In the genomic region with DNA sequence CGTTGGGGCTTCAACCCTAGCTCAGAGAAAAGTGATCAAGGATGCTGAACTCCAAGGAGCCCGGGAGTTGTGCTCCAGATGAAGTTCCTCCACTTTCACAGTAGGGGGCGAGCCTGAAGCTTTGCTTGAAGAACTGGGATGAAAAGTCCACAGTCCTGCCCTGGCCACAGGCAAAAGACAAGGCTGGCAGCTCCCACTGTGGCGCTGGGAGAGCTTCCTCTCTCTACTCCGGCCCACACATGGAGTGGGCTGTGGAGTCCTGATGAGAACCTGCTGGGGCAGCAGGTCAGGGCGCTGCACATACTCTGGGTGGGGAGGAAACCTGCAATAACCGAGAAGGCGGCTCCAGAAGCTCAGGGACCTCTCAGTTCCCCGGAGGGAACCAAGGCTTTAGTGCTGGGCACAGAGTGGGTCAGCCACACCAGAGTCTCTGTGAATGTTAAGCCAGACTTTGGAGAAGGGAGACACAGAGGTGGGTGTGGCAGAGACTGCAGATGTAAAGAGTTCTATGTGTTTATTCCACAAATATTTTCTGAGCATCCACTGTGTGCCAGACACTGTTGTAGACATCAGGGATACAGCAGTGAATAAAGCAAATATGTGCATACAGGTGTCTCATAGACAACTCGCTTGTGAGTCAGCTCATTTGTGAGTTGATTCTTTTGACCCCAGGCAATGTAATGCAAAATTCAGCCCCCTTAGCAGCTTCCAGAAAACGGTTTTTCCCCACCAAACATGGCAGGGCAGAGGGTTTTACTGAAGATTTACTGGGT, we compare ENCODE assay signal across 8 cellular contexts. TPM values are rescaled to one million over a fixed set of nuclear protein-coding genes. Genes with fewer than 3 reads are reported as not detected.
DNase-seq lines count a peak whose midpoint lies in the region; ATAC-seq, FAIRE-seq and TF ChIP-seq lines count a peak whose summit lies in the region.

No MANE protein-coding gene starts in this region.

- ATAC-seq in HG03045 (IDR thresholded peaks at IDR 0.05; ENCODE audit: unreplicated experiment): no peak

- H3K4me3 ChIP-seq in epithelial cell of proximal tubule (ENCODE audit: low read depth, low read length): no peak overlapping the region

- no peak for FAIRE-seq in urothelium cell line (lab: Jason Lieb, UNC)

- DNase-seq in NCI-H748 (lab: John Stamatoyannopoulos, UW; ENCODE audit: unreplicated experiment) (peak; percentile 60), NCI-H748 treated with DMSO at 0.1 percent for 48 hours (lab: John Stamatoyannopoulos, UW) (no peak), SKM-1 (lab: John Stamatoyannopoulos, UW; ENCODE audit: unreplicated experiment) (peak; percentile 60), epithelial cell of proximal tubule (ENCODE audit: low read depth) (no peak), midbrain (lab: John Stamatoyannopoulos, UW) (peak; percentile 64), urothelium cell line (ENCODE audit: low spot score) (peak; percentile 69)

- TF ChIP-seq CTCF in epithelial cell of proximal tubule (conservative IDR thresholded peaks at IDR 0.05; ENCODE audit: low read depth, low read length): peak; percentile 85

- TF ChIP-seq RAD21 in Ishikawa (IDR thresholded peaks at IDR 0.05; ENCODE audit: low read depth): peak; percentile 76

- TF ChIP-seq EP300 in Ishikawa (IDR thresholded peaks at IDR 0.05; ENCODE audit: borderline replicate concordance): no peak

TF ChIP-seq in Ishikawa, 13 proteins besides CTCF, POLR2A, EP300 and RAD21:
- TF ChIP-seq YY1 (IDR thresholded peaks at IDR 0.05; ENCODE audit: low read depth): no peak
- no peak for TF ChIP-seq ZBTB7A (IDR thresholded peaks at IDR 0.05; ENCODE audit: low read depth)
- TF ChIP-seq TEAD4 (IDR thresholded peaks at IDR 0.05): no peak
- no peak for TF ChIP-seq NFIC (IDR thresholded peaks at IDR 0.05)
- TF ChIP-seq CEBPB (IDR thresholded peaks at IDR 0.05): no peak
- TF ChIP-seq EGR1 (IDR thresholded peaks at IDR 0.05): no peak
- TF ChIP-seq, protein P1, sequence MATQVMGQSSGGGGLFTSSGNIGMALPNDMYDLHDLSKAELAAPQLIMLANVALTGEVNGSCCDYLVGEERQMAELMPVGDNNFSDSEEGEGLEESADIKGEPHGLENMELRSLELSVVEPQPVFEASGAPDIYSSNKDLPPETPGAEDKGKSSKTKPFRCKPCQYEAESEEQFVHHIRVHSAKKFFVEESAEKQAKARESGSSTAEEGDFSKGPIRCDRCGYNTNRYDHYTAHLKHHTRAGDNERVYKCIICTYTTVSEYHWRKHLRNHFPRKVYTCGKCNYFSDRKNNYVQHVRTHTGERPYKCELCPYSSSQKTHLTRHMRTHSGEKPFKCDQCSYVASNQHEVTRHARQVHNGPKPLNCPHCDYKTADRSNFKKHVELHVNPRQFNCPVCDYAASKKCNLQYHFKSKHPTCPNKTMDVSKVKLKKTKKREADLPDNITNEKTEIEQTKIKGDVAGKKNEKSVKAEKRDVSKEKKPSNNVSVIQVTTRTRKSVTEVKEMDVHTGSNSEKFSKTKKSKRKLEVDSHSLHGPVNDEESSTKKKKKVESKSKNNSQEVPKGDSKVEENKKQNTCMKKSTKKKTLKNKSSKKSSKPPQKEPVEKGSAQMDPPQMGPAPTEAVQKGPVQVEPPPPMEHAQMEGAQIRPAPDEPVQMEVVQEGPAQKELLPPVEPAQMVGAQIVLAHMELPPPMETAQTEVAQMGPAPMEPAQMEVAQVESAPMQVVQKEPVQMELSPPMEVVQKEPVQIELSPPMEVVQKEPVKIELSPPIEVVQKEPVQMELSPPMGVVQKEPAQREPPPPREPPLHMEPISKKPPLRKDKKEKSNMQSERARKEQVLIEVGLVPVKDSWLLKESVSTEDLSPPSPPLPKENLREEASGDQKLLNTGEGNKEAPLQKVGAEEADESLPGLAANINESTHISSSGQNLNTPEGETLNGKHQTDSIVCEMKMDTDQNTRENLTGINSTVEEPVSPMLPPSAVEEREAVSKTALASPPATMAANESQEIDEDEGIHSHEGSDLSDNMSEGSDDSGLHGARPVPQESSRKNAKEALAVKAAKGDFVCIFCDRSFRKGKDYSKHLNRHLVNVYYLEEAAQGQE (IDR thresholded peaks at IDR 0.05; ENCODE audit: low read depth): no peak
- no peak for TF ChIP-seq FOXM1 (IDR thresholded peaks at IDR 0.05; ENCODE audit: borderline replicate concordance, low read depth)
- no peak for TF ChIP-seq CREB1 (IDR thresholded peaks at IDR 0.05; ENCODE audit: low read depth)
- no peak for TF ChIP-seq TCF12 (IDR thresholded peaks at IDR 0.05; ENCODE audit: low read depth)
- no peak for TF ChIP-seq TAF1 (IDR thresholded peaks at IDR 0.05; ENCODE audit: low read depth)
- TF ChIP-seq, protein P2, sequence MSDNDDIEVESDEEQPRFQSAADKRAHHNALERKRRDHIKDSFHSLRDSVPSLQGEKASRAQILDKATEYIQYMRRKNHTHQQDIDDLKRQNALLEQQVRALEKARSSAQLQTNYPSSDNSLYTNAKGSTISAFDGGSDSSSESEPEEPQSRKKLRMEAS (IDR thresholded peaks at IDR 0.05): no peak
- no peak for TF ChIP-seq USF1 (IDR thresholded peaks at IDR 0.05)

RNA-seq across cellular contexts. Expression of gene MRPL33, which starts 48.0 kb away (rescaled TPM):
- total RNA-seq in epithelial cell of proximal tubule: 222 and 290 TPM in 2 replicates

RNA-seq across cellular contexts. Expression of gene SLC4A1AP, which starts 59.9 kb away (rescaled TPM):
- total RNA-seq in epithelial cell of proximal tubule: 25.8 and 34.7 TPM in 2 replicates

Comparison
In these comparisons a context has a peak if more than half of its experiments do, and no peak if none do; other contexts are left out.
1. DNase-seq: peak in NCI-H748 (single experiment), SKM-1 (single experiment), midbrain (single experiment) and urothelium cell line (single experiment); none in NCI-H748 treated with DMSO at 0.1 percent for 48 hours (single experiment) and epithelial cell of proximal tubule (single experiment).